8 cellular contexts compared by ENCODE assay signal in genomic region chr10:62083868-62084267, GRCh38.
DNase-seq lines count a peak whose midpoint lies in the region; ATAC-seq and TF ChIP-seq lines count a peak whose summit lies in the region.

No MANE protein-coding gene starts in this region.

- no peaks in the 10 kb centered on the region for H3K27me3 Mint-ChIP-seq in activated T-helper 2 cell treated with anti-CD3 and anti-CD28 coated beads, Interferon-gamma antibody, Interleukin-2, Interleukin-4, amounts not matched to agents 10 μg/mL and 5 μg/mL and 100 μg/mL, durations not matched to agents 14 hours and 24 hours and 36 hours (ENCODE audit: low read depth)
- H3K27me3 Mint-ChIP-seq in immature natural killer cell (ENCODE audit: low read depth in 3 of 3) (no peaks in the 10 kb centered on the region), neural progenitor cell (ENCODE audit: insufficient read depth, low read depth) (no peaks in the 10 kb centered on the region)

- DNase-seq in NCI-H1436 treated with DMSO at 0.1 percent for 48 hours (lab: John Stamatoyannopoulos, UW) (peak; percentile 71), immature natural killer cell (no peak), testis (peak; percentile 38), neural progenitor cell (ENCODE audit: low spot score) (no peak)
- no peak for DNase-seq in activated T-helper 2 cell treated with anti-CD3 and anti-CD28 coated beads, Interferon-gamma antibody, Interleukin-2, Interleukin-4, amounts not matched to agents 10 μg/mL and 5 μg/mL and 100 μg/mL, durations not matched to agents 14 hours and 24 hours and 36 hours (ENCODE audit: low spot score)

- H3K4me3 ChIP-seq in BLaER1 (no peak overlapping the region), testis (no peak overlapping the region), neural progenitor cell (no peak overlapping the region)

- H3K36me3 Mint-ChIP-seq in activated T-helper 2 cell treated with anti-CD3 and anti-CD28 coated beads, Interferon-gamma antibody, Interleukin-2, Interleukin-4, amounts not matched to agents 10 μg/mL and 5 μg/mL and 100 μg/mL, durations not matched to agents 14 hours and 24 hours and 36 hours (ENCODE audit: low read depth): peaks cover 82% of the 10 kb centered on the region
- H3K36me3 Mint-ChIP-seq in immature natural killer cell (peaks cover 25 to 44% (median 29%) of the 10 kb centered on the region in 3 donors), neural progenitor cell (peaks cover 25% of the 10 kb centered on the region)

- H3K4me3 Mint-ChIP-seq in activated T-helper 2 cell treated with anti-CD3 and anti-CD28 coated beads, Interferon-gamma antibody, Interleukin-2, Interleukin-4, amounts not matched to agents 10 μg/mL and 5 μg/mL and 100 μg/mL, durations not matched to agents 14 hours and 24 hours and 36 hours (ENCODE audit: low read depth): peak overlapping the region; percentile 61
- H3K4me3 Mint-ChIP-seq in immature natural killer cell (peak overlapping the region; percentile 15 to 72 (median 63)), neural progenitor cell (no peak overlapping the region)

- H3K9me3 ChIP-seq in BLaER1: no peaks in the 10 kb centered on the region
- no peaks in the 10 kb centered on the region for H3K9me3 ChIP-seq in testis
- no peaks in the 10 kb centered on the region for H3K9me3 ChIP-seq in neural progenitor cell (ENCODE audit: low read depth)

- WGBS in testis, 2 donors: 15 to 21% methylated on average over 1 of the region's 1 CpG

- H2AFZ ChIP-seq in neural progenitor cell (replicated peaks): no peak overlapping the region

- peak overlapping the region; percentile 69 for H3K27ac ChIP-seq in BLaER1
- peak overlapping the region; percentile 74 to 81 for H3K27ac ChIP-seq in testis
- no peak overlapping the region for H3K27ac ChIP-seq in neural progenitor cell

- H3F3A ChIP-seq in neural progenitor cell (ENCODE audit: low read depth): no peaks in the 10 kb centered on the region

- no peaks in the 10 kb centered on the region for H3K79me2 ChIP-seq in neural progenitor cell (ENCODE audit: low read depth)

- no peak for TF ChIP-seq POLR2A in testis (IDR thresholded peaks at IDR 0.05)

- no peaks in the 10 kb centered on the region for H3K9me3 Mint-ChIP-seq in activated T-helper 2 cell treated with anti-CD3 and anti-CD28 coated beads, Interferon-gamma antibody, Interleukin-2, Interleukin-4, amounts not matched to agents 10 μg/mL and 5 μg/mL and 100 μg/mL, durations not matched to agents 14 hours and 24 hours and 36 hours
- H3K9me3 Mint-ChIP-seq in immature natural killer cell (no peaks in the 10 kb centered on the region), neural progenitor cell (no peaks in the 10 kb centered on the region)

- H3K9ac ChIP-seq in BLaER1 (peak overlapping the region; percentile 67; the same call in 1 of the 2 replicates), neural progenitor cell (no peak overlapping the region)

- H3K27me3 ChIP-seq in BLaER1 (no peaks in the 10 kb centered on the region), testis (no peaks in the 10 kb centered on the region), neural progenitor cell (no peaks in the 10 kb centered on the region)

- ATAC-seq in HG03108 (IDR thresholded peaks at IDR 0.05; ENCODE audit: unreplicated experiment) (no peak), GM19467 (IDR thresholded peaks at IDR 0.05; ENCODE audit: unreplicated experiment) (no peak)

- peaks cover 64% of the 10 kb centered on the region for H3K4me1 Mint-ChIP-seq in activated T-helper 2 cell treated with anti-CD3 and anti-CD28 coated beads, Interferon-gamma antibody, Interleukin-2, Interleukin-4, amounts not matched to agents 10 μg/mL and 5 μg/mL and 100 μg/mL, durations not matched to agents 14 hours and 24 hours and 36 hours (ENCODE audit: low read depth)
- H3K4me1 Mint-ChIP-seq in immature natural killer cell (peaks cover 38 to 51% of the 10 kb centered on the region in 2 donors), neural progenitor cell (peaks cover 34% of the 10 kb centered on the region)

- TF ChIP-seq CTCF in testis (IDR thresholded peaks at IDR 0.05) (no peak), neural progenitor cell (IDR thresholded peaks at IDR 0.05) (no peak)

- 0 out of 2 replicates have a peak, but pooled peaks cover 5% of the 10 kb centered on the region for H4K20me1 ChIP-seq in BLaER1
- no peaks in the 10 kb centered on the region for H4K20me1 ChIP-seq in neural progenitor cell (ENCODE audit: low read depth)

- intact Hi-C loops in activated T-helper 2 cell treated with anti-CD3 and anti-CD28 coated beads, Interferon-gamma antibody, Interleukin-2, Interleukin-4, amounts not matched to agents 10 μg/mL and 5 μg/mL and 100 μg/mL, durations not matched to agents 14 hours and 24 hours and 36 hours (cut with micrococcal nuclease): loop anchor here (2.0 to 5.0 kb wide), 2 partner anchors 19 to 38 kb away; no protein-coding TSS in a partner anchor
- intact Hi-C loops in testis (cut with DNase I; ENCODE audit: low total_unique reads): no loop called here

- peak overlapping the region; percentile 87 for H3K27ac Mint-ChIP-seq in activated T-helper 2 cell treated with anti-CD3 and anti-CD28 coated beads, Interferon-gamma antibody, Interleukin-2, Interleukin-4, amounts not matched to agents 10 μg/mL and 5 μg/mL and 100 μg/mL, durations not matched to agents 14 hours and 24 hours and 36 hours
- H3K27ac Mint-ChIP-seq in immature natural killer cell (peak overlapping the region; percentile 58 to 76 (median 73)), neural progenitor cell (no peak overlapping the region)

- H3K4me2 ChIP-seq in BLaER1: peak overlapping the region; percentile 91
- H3K4me2 ChIP-seq in neural progenitor cell: no peak overlapping the region

- peaks cover 69% of the 10 kb centered on the region for H3K36me3 ChIP-seq in BLaER1
- H3K36me3 ChIP-seq in testis (ENCODE audit: low read depth, missing control alignments): peaks cover 4% of the 10 kb centered on the region
- no peaks in the 10 kb centered on the region for H3K36me3 ChIP-seq in neural progenitor cell

- H3K4me1 ChIP-seq in BLaER1 (peaks cover 71% of the 10 kb centered on the region), testis (peaks cover 40% of the 10 kb centered on the region), neural progenitor cell (no peaks in the 10 kb centered on the region)

Comparison
In these comparisons a context has a peak if more than half of its experiments do, and no peak if none do; other contexts are left out.
1. DNase-seq: peak in NCI-H1436 treated with DMSO at 0.1 percent for 48 hours (single experiment) and testis (single experiment); none in activated T-helper 2 cell treated with anti-CD3 and anti-CD28 coated beads, Interferon-gamma antibody, Interleukin-2, Interleukin-4, amounts not matched to agents 10 μg/mL and 5 μg/mL and 100 μg/mL, durations not matched to agents 14 hours and 24 hours and 36 hours (single experiment), immature natural killer cell (0 of 3) and neural progenitor cell (single experiment).